14 cellular contexts compared by ENCODE assay signal in genomic region chr3:135240426-135240825, GRCh38.
A peak's percentile ranks its signal among the peaks of the same experiment; 100 is the strongest.
DNase-seq lines count a peak whose midpoint lies in the region; ATAC-seq and TF ChIP-seq lines count a peak whose summit lies in the region.
"Had no signal": no experiment of that assay in that cellular context is flagged by ENCODE, and none has a peak within 500 bp of the region (broad histone marks: within the 10 kb centered on the region; RNA-seq: fewer than 3 reads in every experiment).

No MANE protein-coding gene starts in this region.

- DNase-seq in GM12865 (ENCODE audit: low read depth) (peak; percentile 11), NCI-H1694 treated with DMSO at 0.1 percent for 48 hours (lab: John Stamatoyannopoulos, UW) (peak; percentile 9), kidney epithelial cell (ENCODE audit: low read depth) (no peak), cerebellum (ENCODE audit: low spot score) (no peak), transverse colon (no peak), glomerular visceral epithelial cell (ENCODE audit: extremely low spot score) (no peak), HEK293T (ENCODE audit: extremely low spot score) (no peak)
- DNase-seq: activated naive CD4-positive, alpha-beta T cell; GM23248; MV-4-11; naive thymus-derived CD8-positive, alpha-beta T cell; NK-92 treated with Interleukin-12 subunit alpha and Interleukin-12 subunit beta, amount 100 ng/mL, for 24 hours; T-cell had no signal

- H3K36me3 ChIP-seq in kidney epithelial cell (ENCODE audit: control insufficient read depth, insufficient read depth, low read length): no peaks in the 10 kb centered on the region
- H3K36me3 ChIP-seq in transverse colon: no peaks in the 10 kb centered on the region

- no peak for TF ChIP-seq POLR2A in transverse colon (IDR thresholded peaks at IDR 0.05)

- no peak for TF ChIP-seq EP300 in transverse colon (IDR thresholded peaks at IDR 0.05; ENCODE audit: low read depth)

- H3K27me3 ChIP-seq in kidney epithelial cell (ENCODE audit: control insufficient read depth, insufficient read depth, low read length) (peaks cover 2% of the 10 kb centered on the region), transverse colon (no peaks in the 10 kb centered on the region)

- CTCF ChIA-PET in HEK293T (lab: Yijun Ruan, JAX): interaction anchor here (0.8 kb wide), 1 partner anchor 228 kb away, joined by 3 read pairs; no protein-coding TSS in a partner anchor

- intact Hi-C loops in transverse colon (cut with DNase I; ENCODE audit: low total_unique reads): no loop called here

- peak; percentile 50 for ATAC-seq in GM21786 (IDR thresholded peaks at IDR 0.05; ENCODE audit: unreplicated experiment)
- ATAC-seq: naive thymus-derived CD8-positive, alpha-beta T cell; T-cell had no signal

- no peaks in the 10 kb centered on the region for H3K9me3 ChIP-seq in transverse colon

- POLR2A ChIA-PET in HEK293T (lab: Yijun Ruan, JAX): no interaction called here

- H3K4me3 ChIP-seq in GM12865 (ENCODE audit: low read depth, low read length) (no peak overlapping the region), kidney epithelial cell (ENCODE audit: low read depth, low read length) (no peak overlapping the region), transverse colon (no peak overlapping the region)
- H3K4me3 ChIP-seq: GM23248 had no signal

- no peaks in the 10 kb centered on the region for H3K4me1 ChIP-seq in transverse colon

- TF ChIP-seq CTCF in GM12865 (IDR thresholded peaks at IDR 0.05; ENCODE audit: insufficient read depth, low read depth, low read length, missing control alignments) (no peak), kidney epithelial cell (IDR thresholded peaks at IDR 0.05; ENCODE audit: insufficient read depth, low read length, poor library complexity, severe bottlenecking) (peak; percentile 6), transverse colon (IDR thresholded peaks at IDR 0.05) (no peak)

- in situ Hi-C loops in transverse colon (cut with MboI; ENCODE audit: low pct_ligation_motif_present in 1 of 4, low pct_unique_long_range_greater_than_20kb in 1 of 4, low sequenced_read_pairs in 3 of 4): no loop called here

- H3K27ac ChIP-seq in transverse colon: no peak overlapping the region
- H3K27ac ChIP-seq: GM23248 had no signal

TF ChIP-seq in HEK293T, 16 proteins besides CTCF, POLR2A, EP300 and RAD21:
- no peak for TF ChIP-seq SUZ12 (IDR thresholded peaks at IDR 0.05)
- TF ChIP-seq FOXM1 (IDR thresholded peaks at IDR 0.05; ENCODE audit: borderline replicate concordance): no peak
- TF ChIP-seq CTBP1 (IDR thresholded peaks at IDR 0.05; ENCODE audit: borderline replicate concordance): no peak
- no peak for TF ChIP-seq PKNOX1 (IDR thresholded peaks at IDR 0.05)
- TF ChIP-seq L3MBTL2 (conservative IDR thresholded peaks at IDR 0.05): no peak
- TF ChIP-seq ELF4 (IDR thresholded peaks at IDR 0.05): no peak
- no peak for TF ChIP-seq BHLHE40 (IDR thresholded peaks at IDR 0.05; ENCODE audit: borderline replicate concordance)
- TF ChIP-seq ZNF384 (IDR thresholded peaks at IDR 0.05): no peak

Comparison
In these comparisons a context has a peak if more than half of its experiments do, and no peak if none do; other contexts are left out.
1. DNase-seq: peak in GM12865 (single experiment) and NCI-H1694 treated with DMSO at 0.1 percent for 48 hours (single experiment); none in kidney epithelial cell (single experiment), cerebellum (single experiment), transverse colon (single experiment), glomerular visceral epithelial cell (single experiment) and HEK293T (single experiment).